ENCODE assay signal across 29 cellular contexts in the genomic region with DNA sequence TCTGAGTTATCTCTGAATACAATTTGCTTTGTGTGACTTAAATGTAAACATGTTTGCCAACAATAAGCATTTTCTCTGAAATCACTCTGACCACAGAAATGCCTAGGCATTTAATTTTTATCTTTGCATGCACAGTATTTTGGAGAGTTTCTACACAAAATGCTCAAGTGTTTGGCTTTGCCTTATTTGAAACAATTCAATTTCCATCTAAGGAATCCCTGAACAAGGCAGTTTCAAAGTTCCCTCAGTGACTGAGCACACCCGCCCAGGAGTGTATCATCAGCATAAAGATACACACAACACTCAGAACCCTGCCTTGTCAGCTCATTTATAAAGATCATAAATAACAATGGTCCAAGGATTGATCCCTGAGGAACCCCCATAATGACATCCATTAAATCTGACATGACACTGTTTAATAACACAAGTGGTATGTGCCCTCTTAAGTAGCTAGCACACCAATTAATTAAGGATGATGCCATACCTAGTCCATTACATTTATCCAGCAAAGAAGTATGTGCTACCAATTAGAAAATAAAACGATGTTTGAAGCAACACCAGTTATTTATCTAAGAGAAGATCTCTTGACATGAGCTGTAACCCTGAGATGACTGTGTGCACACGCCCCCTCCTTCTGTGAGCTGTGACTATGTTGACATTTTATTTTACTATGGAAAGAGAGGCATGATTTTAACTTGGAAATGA.
DNase-seq lines count a peak whose midpoint lies in the region; ATAC-seq and TF ChIP-seq lines count a peak whose summit lies in the region.
"Had no signal": no experiment of that assay in that cellular context is flagged by ENCODE, and none has a peak within 500 bp of the region (broad histone marks: within the 10 kb centered on the region; RNA-seq: fewer than 3 reads in every experiment).

No MANE protein-coding gene starts in this region.

- no peak overlapping the region for H3K4me3 Mint-ChIP-seq in CD4-positive, alpha-beta memory T cell
- H3K4me3 Mint-ChIP-seq: activated CD8-positive, alpha-beta T cell treated with anti-CD3 and anti-CD28 coated beads for 36 hours; activated naive CD8-positive, alpha-beta T cell treated with anti-CD3 and anti-CD28 coated beads for 36 hours; CD4-positive, CD25-positive, alpha-beta regulatory T cell; central memory CD8-positive, alpha-beta T cell; H9; mesothelial cell of epicardium; naive B cell; stimulated activated naive B cell treated with anti-CD40 and anti-IgM and Interleukin-4, amounts not matched to agents 10 μg/mL and 1 μg/mL and 100 μg/mL, for 72 hours; T-helper 17 cell had no signal

- H3K4me3 ChIP-seq in GM23248 (no peak overlapping the region), fibroblast of the aortic adventitia (ENCODE audit: low read depth, low read length) (no peak overlapping the region)
- no peak overlapping the region for H3K4me3 ChIP-seq in CD4-positive, alpha-beta memory T cell (ENCODE audit: low read length in 2 of 2)
- H3K4me3 ChIP-seq: ascending aorta, MG63, psoas muscle, SJSA1, upper lobe of right lung had no signal

- no peaks in the 10 kb centered on the region for H3K36me3 Mint-ChIP-seq in CD4-positive, alpha-beta memory T cell
- H3K36me3 Mint-ChIP-seq: activated naive CD8-positive, alpha-beta T cell treated with anti-CD3 and anti-CD28 coated beads for 36 hours; CD4-positive, CD25-positive, alpha-beta regulatory T cell; mesothelial cell of epicardium; naive B cell; stimulated activated naive B cell treated with anti-CD40 and anti-IgM and Interleukin-4, amounts not matched to agents 10 μg/mL and 1 μg/mL and 100 μg/mL, for 72 hours had no signal

- no peak overlapping the region for H3K27ac ChIP-seq in GM23248
- no peak overlapping the region for H3K27ac ChIP-seq in CD4-positive, alpha-beta memory T cell (ENCODE audit: low read depth, low read length)
- H3K27ac ChIP-seq: ascending aorta, psoas muscle, SJSA1, upper lobe of right lung had no signal

- H3K36me3 ChIP-seq in GM23248 (ENCODE audit: low read depth) = no peaks in the 10 kb centered on the region
- no peaks in the 10 kb centered on the region for H3K36me3 ChIP-seq in CD4-positive, alpha-beta memory T cell (ENCODE audit: insufficient read depth, low read length)
- H3K36me3 ChIP-seq: ascending aorta, MG63, SJSA1, upper lobe of right lung had no signal

- POLR2A ChIA-PET in CD4-positive, alpha-beta memory T cell (lab: Charles Lee; ENCODE audit: partially characterized antibody) = interaction anchor here (0.6 kb wide), 1 partner anchor 12 kb away, joined by 3 read pairs; no protein-coding TSS in a partner anchor

- ATAC-seq in left lobe of liver = no peak
- ATAC-seq: activated CD8-positive, alpha-beta T cell treated with anti-CD3 and anti-CD28 coated beads for 36 hours; left ventricle myocardium superior; psoas muscle; stimulated activated naive B cell treated with anti-CD40 and anti-IgM and Interleukin-4, amounts not matched to agents 10 μg/mL and 1 μg/mL and 100 μg/mL, for 72 hours; T-helper 17 cell; upper lobe of right lung had no signal

- CTCF ChIA-PET in CD4-positive, alpha-beta memory T cell (lab: Charles Lee; ENCODE audit: partially characterized antibody) = no interaction called here

- no peaks in the 10 kb centered on the region for H4K20me1 ChIP-seq in GM23248 (ENCODE audit: insufficient read depth)

- no peak overlapping the region for H3K27ac Mint-ChIP-seq in CD4-positive, alpha-beta memory T cell
- H3K27ac Mint-ChIP-seq: activated CD8-positive, alpha-beta T cell treated with anti-CD3 and anti-CD28 coated beads for 36 hours; activated naive CD8-positive, alpha-beta T cell treated with anti-CD3 and anti-CD28 coated beads for 36 hours; CD4-positive, CD25-positive, alpha-beta regulatory T cell; stimulated activated naive B cell treated with anti-CD40 and anti-IgM and Interleukin-4, amounts not matched to agents 10 μg/mL and 1 μg/mL and 100 μg/mL, for 72 hours; T-helper 17 cell had no signal

- no peak overlapping the region for H3K4me2 ChIP-seq in GM23248 (ENCODE audit: unreplicated experiment)

- intact Hi-C loops in CD4-positive, alpha-beta memory T cell (cut with micrococcal nuclease) = loop anchor here (10.0 kb wide), 1 partner anchor 1512 kb away; no protein-coding TSS in a partner anchor

- DNase-seq in Caki2 (ENCODE audit: low read depth) (peak; percentile 11), GM23248 (peak; percentile 5), NCI-H526 treated with DMSO at 0.1 percent for 48 hours (lab: John Stamatoyannopoulos, UW) (peak; percentile 9), fibroblast of the aortic adventitia (ENCODE audit: low read depth) (peak; percentile 9), DMS79 treated with DMSO at 0.1 percent for 48 hours (lab: John Stamatoyannopoulos, UW) (no peak), left lobe of liver (ENCODE audit: low spot score) (no peak)
- DNase-seq in CD4-positive, alpha-beta memory T cell = no peak
- DNase-seq: activated CD4-positive, CD25-positive, alpha-beta regulatory T cell treated with anti-CD3 and anti-CD28 coated beads, Interleukin-2, amount 50 U/mL, for 72 hours; activated CD8-positive, alpha-beta T cell treated with anti-CD3 and anti-CD28 coated beads for 36 hours; activated effector memory CD4-positive, alpha-beta T cell treated with Interleukin-2 at 50 U/mL for 16 hours; activated naive CD8-positive, alpha-beta T cell treated with anti-CD3 and anti-CD28 coated beads for 36 hours; activated T-cell treated with anti-CD3 and anti-CD28 coated beads for 4 hours; CD4-positive, CD25-positive, alpha-beta regulatory T cell; H9; KBM-7; left ventricle myocardium superior; MG63; naive B cell; NCI-H187; psoas muscle; RPMI8226; stimulated activated CD4-positive, alpha-beta T cell treated with anti-CD3 and anti-CD28 coated beads, Interleukin-15, amount 100 ng/mL, for 24 hours; stimulated activated naive B cell treated with anti-CD40 and anti-IgM and Interleukin-4, amounts not matched to agents 10 μg/mL and 1 μg/mL and 100 μg/mL, for 72 hours; T-helper 17 cell; upper lobe of right lung had no signal

- TF ChIP-seq CTCF in fibroblast of the aortic adventitia (IDR thresholded peaks at IDR 0.05; ENCODE audit: insufficient read depth, low read length) = no peak

- H2AFZ ChIP-seq in GM23248 = no peak overlapping the region

- H3F3A ChIP-seq in GM23248 (ENCODE audit: insufficient read depth) = no peaks in the 10 kb centered on the region

- H3K9me2 ChIP-seq in GM23248 (ENCODE audit: insufficient read depth) = no peaks in the 10 kb centered on the region

- no peak overlapping the region for H3K9ac ChIP-seq in GM23248

- in situ Hi-C loops in Caki2 (cut with HindIII; ENCODE audit: low pct_unique_long_range_greater_than_20kb, low sequenced_read_pairs) = no loop called here
- in situ Hi-C loops in GM23248 (cut with MboI) = no loop called here

- H3K4me1 Mint-ChIP-seq in CD4-positive, alpha-beta memory T cell = no peaks in the 10 kb centered on the region
- H3K4me1 Mint-ChIP-seq: activated naive CD8-positive, alpha-beta T cell treated with anti-CD3 and anti-CD28 coated beads for 36 hours; central memory CD8-positive, alpha-beta T cell; naive B cell; stimulated activated naive B cell treated with anti-CD40 and anti-IgM and Interleukin-4, amounts not matched to agents 10 μg/mL and 1 μg/mL and 100 μg/mL, for 72 hours; T-helper 17 cell had no signal

- H3K4me1 ChIP-seq in GM23248 (ENCODE audit: insufficient read depth) = no peaks in the 10 kb centered on the region
- H3K4me1 ChIP-seq in CD4-positive, alpha-beta memory T cell (ENCODE audit: insufficient read depth, low read length) = no peaks in the 10 kb centered on the region
- H3K4me1 ChIP-seq: ascending aorta, psoas muscle, upper lobe of right lung had no signal

- H3K9me3 Mint-ChIP-seq in CD4-positive, alpha-beta memory T cell = peaks cover 0 to 11% (median 1%) of the 10 kb centered on the region in 8 donors
- H3K9me3 Mint-ChIP-seq: H9, mesothelial cell of epicardium had no signal

- H3K27me3 ChIP-seq in GM23248 (replicated peaks; ENCODE audit: insufficient read depth) = no peaks in the 10 kb centered on the region
- H3K27me3 ChIP-seq in CD4-positive, alpha-beta memory T cell (ENCODE audit: insufficient read depth, low read length) = no peaks in the 10 kb centered on the region
- H3K27me3 ChIP-seq: ascending aorta, MG63, SJSA1, upper lobe of right lung had no signal

- no peaks in the 10 kb centered on the region for H3K79me2 ChIP-seq in GM23248 (ENCODE audit: insufficient read depth)

- WGBS in GM23248 (ENCODE audit: low coverage in 1 of 2, low lambda C conversion rate in 2 of 2, missing lambda C conversion rate in 2 of 2), 2 experiments = 35 to 36% methylated on average over 3 of the region's 3 CpGs

- H3K27me3 Mint-ChIP-seq in CD4-positive, alpha-beta memory T cell = no peaks in the 10 kb centered on the region
- H3K27me3 Mint-ChIP-seq: activated CD8-positive, alpha-beta T cell treated with anti-CD3 and anti-CD28 coated beads for 36 hours; activated naive CD8-positive, alpha-beta T cell treated with anti-CD3 and anti-CD28 coated beads for 36 hours; CD4-positive, CD25-positive, alpha-beta regulatory T cell; central memory CD8-positive, alpha-beta T cell; naive B cell; stimulated activated naive B cell treated with anti-CD40 and anti-IgM and Interleukin-4, amounts not matched to agents 10 μg/mL and 1 μg/mL and 100 μg/mL, for 72 hours; T-helper 17 cell had no signal

- H3K9me3 ChIP-seq in GM23248 (ENCODE audit: low read depth) = no peaks in the 10 kb centered on the region
- no peaks in the 10 kb centered on the region for H3K9me3 ChIP-seq in CD4-positive, alpha-beta memory T cell (ENCODE audit: control insufficient read depth in 1 of 2, low read length in 2 of 2)
- H3K9me3 ChIP-seq: ascending aorta, MG63, psoas muscle, SJSA1, upper lobe of right lung had no signal

Comparison
In these comparisons a context has a peak if more than half of its experiments do, and no peak if none do; other contexts are left out.
1. DNase-seq: peak in Caki2 (single experiment), GM23248 (single experiment), NCI-H526 treated with DMSO at 0.1 percent for 48 hours (single experiment) and fibroblast of the aortic adventitia (single experiment); none in DMS79 treated with DMSO at 0.1 percent for 48 hours (single experiment), left lobe of liver (single experiment) and CD4-positive, alpha-beta memory T cell (0 of 5).